Comparison of ENCODE assay signal across 8 cellular contexts in genomic region chr2:238321467-238321866, GRCh38. TPM values are rescaled to one million over a fixed set of nuclear protein-coding genes. Genes with fewer than 3 reads are reported as not detected.
DNase-seq lines count a peak whose midpoint lies in the region; ATAC-seq and TF ChIP-seq lines count a peak whose summit lies in the region.

No MANE protein-coding gene starts in this region.

- H3K27me3 Mint-ChIP-seq in natural killer cell treated with Interleukin-12 subunit alpha and Interleukin-12 subunit beta and Interleukin-15 and Interleukin-18, amount 100 ng/mL, for 72 hours, result peaks cover 1 to 2% of the 10 kb centered on the region in 2 donors

- H3K27ac ChIP-seq in KMS-11 (no peak overlapping the region), colonic mucosa (no peak overlapping the region)

- H3K4me1 ChIP-seq in BE2C, result no peaks in the 10 kb centered on the region
- H3K4me1 ChIP-seq in KMS-11 (ENCODE audit: low read depth, poor library complexity, severe bottlenecking), result peaks cover 12% of the 10 kb centered on the region
- peaks cover 9% of the 10 kb centered on the region for H3K4me1 ChIP-seq in colonic mucosa

- peak overlapping the region; percentile 80 for H3K4me3 Mint-ChIP-seq in natural killer cell treated with Interleukin-12 subunit alpha and Interleukin-12 subunit beta and Interleukin-15 and Interleukin-18, amount 100 ng/mL, for 72 hours

- DNase-seq in BE2C (no peak), colonic mucosa (no peak), DMS 273 (lab: John Stamatoyannopoulos, UW; ENCODE audit: unreplicated experiment) (no peak)
- DNase-seq in natural killer cell treated with Interleukin-12 subunit alpha and Interleukin-12 subunit beta and Interleukin-15 and Interleukin-18, amount 100 ng/mL, for 72 hours (ENCODE audit: low spot score), result no peak
- no peak for DNase-seq in activated CD4-positive, alpha-beta T cell treated with anti-CD3 and anti-CD28 coated beads, Interleukin-2, amount 50 U/mL, for 48 hours
- DNase-seq in stimulated activated CD4-positive, alpha-beta T cell treated with anti-CD3 and anti-CD28 coated beads, Interleukin-4, amount 100 ng/mL, for 24 hours, result no peak

- peaks cover 5 to 10% of the 10 kb centered on the region in 2 donors for H3K4me1 Mint-ChIP-seq in natural killer cell treated with Interleukin-12 subunit alpha and Interleukin-12 subunit beta and Interleukin-15 and Interleukin-18, amount 100 ng/mL, for 72 hours (ENCODE audit: low read depth in 2 of 2)

- H3K36me3 Mint-ChIP-seq in natural killer cell treated with Interleukin-12 subunit alpha and Interleukin-12 subunit beta and Interleukin-15 and Interleukin-18, amount 100 ng/mL, for 72 hours, result no peaks in the 10 kb centered on the region

- no peak overlapping the region for H3K9ac ChIP-seq in KMS-11
- peak overlapping the region; percentile 54 to 80 for H3K9ac ChIP-seq in colonic mucosa (ENCODE audit: low read depth in 2 of 2, low read length in 2 of 2)

- peak overlapping the region; percentile 63 for H3K4me3 ChIP-seq in BE2C (ENCODE audit: low read depth, low read length)
- H3K4me3 ChIP-seq in KMS-11 (IDR thresholded peaks at IDR 0.05; ENCODE audit: insufficient read depth, low read depth, low read length), result no peak overlapping the region
- H3K4me3 ChIP-seq in colonic mucosa, result peak overlapping the region; percentile 68

- no peaks in the 10 kb centered on the region for H3K27me3 ChIP-seq in BE2C
- H3K27me3 ChIP-seq in KMS-11 (ENCODE audit: insufficient read depth, low read depth), result no peaks in the 10 kb centered on the region
- no peaks in the 10 kb centered on the region for H3K27me3 ChIP-seq in colonic mucosa

- intact Hi-C loops in colonic mucosa (cut with DNase I), result no loop called here

- no peaks in the 10 kb centered on the region for H3K79me2 ChIP-seq in KMS-11 (ENCODE audit: insufficient read depth, low read depth)

- no peak for ATAC-seq in natural killer cell treated with Interleukin-12 subunit alpha and Interleukin-12 subunit beta and Interleukin-15 and Interleukin-18, amount 100 ng/mL, for 72 hours
- ATAC-seq in HG03196 (IDR thresholded peaks at IDR 0.05; ENCODE audit: unreplicated experiment), result no peak

- peak overlapping the region; percentile 78; the same call in 1 of the 2 replicates for H3K4me2 ChIP-seq in KMS-11

- TF ChIP-seq CTCF in BE2C (IDR thresholded peaks at IDR 0.05; ENCODE audit: low read depth, low read length) (no peak), KMS-11 (conservative IDR thresholded peaks at IDR 0.05; ENCODE audit: low read depth, low read length) (no peak), colonic mucosa (IDR thresholded peaks at IDR 0.05) (no peak)

- H3K36me3 ChIP-seq in BE2C (no peaks in the 10 kb centered on the region), KMS-11 (ENCODE audit: insufficient read depth) (no peaks in the 10 kb centered on the region), colonic mucosa (no peaks in the 10 kb centered on the region)

- H3K9me3 ChIP-seq in BE2C, result no peaks in the 10 kb centered on the region
- no peaks in the 10 kb centered on the region for H3K9me3 ChIP-seq in colonic mucosa

- H4K20me1 ChIP-seq in KMS-11 (ENCODE audit: insufficient read depth), result no peaks in the 10 kb centered on the region

- no peak overlapping the region for H2AFZ ChIP-seq in KMS-11 (ENCODE audit: low read depth)

- H3K9me3 Mint-ChIP-seq in natural killer cell treated with Interleukin-12 subunit alpha and Interleukin-12 subunit beta and Interleukin-15 and Interleukin-18, amount 100 ng/mL, for 72 hours, result no peaks in the 10 kb centered on the region

- H3K27ac Mint-ChIP-seq in natural killer cell treated with Interleukin-12 subunit alpha and Interleukin-12 subunit beta and Interleukin-15 and Interleukin-18, amount 100 ng/mL, for 72 hours, result no peak overlapping the region

RNA-seq across cellular contexts. Expression of gene TRAF3IP1, which starts 1.1 kb away (rescaled TPM):
- polyA plus RNA-seq in BE2C (2012; ENCODE audit: insufficient read depth, insufficient read length, low read depth), result 7.3 TPM
- 10 to 100 TPM; 16.2 to 18.5 TPM for total RNA-seq in colonic mucosa
- total RNA-seq in natural killer cell treated with Interleukin-12 subunit alpha and Interleukin-12 subunit beta and Interleukin-15 and Interleukin-18, amount 100 ng/mL, for 72 hours, result 10 to 100 TPM in 1 of 2 donors, 1 to 10 TPM in 1; 7.9 to 10.6 TPM

RNA-seq across cellular contexts. Expression of gene PER2, which starts 33.1 kb away (rescaled TPM):
- 15.7 TPM for polyA plus RNA-seq in BE2C (2012; ENCODE audit: insufficient read depth, insufficient read length, low read depth)
- 10 to 100 TPM; 22.1 to 29.2 TPM for total RNA-seq in colonic mucosa
- total RNA-seq in natural killer cell treated with Interleukin-12 subunit alpha and Interleukin-12 subunit beta and Interleukin-15 and Interleukin-18, amount 100 ng/mL, for 72 hours, result 10 to 100 TPM; 13.8 to 18.4 TPM
